Comparison of ENCODE assay signal across 8 cellular contexts in the genomic region with DNA sequence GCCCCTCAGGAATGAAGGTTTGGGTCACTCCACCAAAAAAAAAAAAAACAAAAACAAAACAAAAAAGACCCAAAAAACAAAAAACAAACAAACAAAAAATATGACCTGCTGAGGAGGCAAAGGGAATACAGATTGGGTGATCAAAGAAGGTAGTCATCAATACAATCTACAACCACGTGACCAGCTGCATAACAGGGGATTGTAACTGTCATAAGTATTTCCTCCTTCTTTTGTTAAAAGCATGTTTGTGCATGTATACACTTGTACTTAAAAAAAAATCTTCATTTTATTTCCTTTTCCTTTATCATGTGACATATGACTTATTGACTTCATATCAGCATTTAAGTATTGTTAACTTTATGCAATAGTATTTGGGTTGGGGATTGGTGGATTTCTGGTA.
"Had no signal": no experiment of that assay in that cellular context is flagged by ENCODE, and none has a peak within 500 bp of the region (broad histone marks: within the 10 kb centered on the region; RNA-seq: fewer than 3 reads in every experiment).

No MANE protein-coding gene starts in this region.

- H3K27ac ChIP-seq: GM23248, HL-60 had no signal

- H3K36me3 ChIP-seq: HAP-1 had no signal

- ATAC-seq: HCT116, HepG2 had no signal

- FAIRE-seq: HepG2 had no signal

- H3K4me1 ChIP-seq: HAP-1 had no signal

- H3K9ac ChIP-seq: GM23248 had no signal

- H2AFZ ChIP-seq: GM23248 had no signal

- DNase-seq: GM23248, GOT3, H7, HFFc6 had no signal

- H3K9me3 ChIP-seq: HAP-1 had no signal

- H3K4me3 ChIP-seq: GM23248, HAP-1 had no signal
